25 cellular contexts compared by ENCODE assay signal in genomic region chr4:140704964-140705363, GRCh38. TPM values are rescaled to one million over a fixed set of nuclear protein-coding genes. Genes with fewer than 3 reads are reported as not detected.
DNase-seq lines count a peak whose midpoint lies in the region; ATAC-seq and TF ChIP-seq lines count a peak whose summit lies in the region.
"Had no signal": no experiment of that assay in that cellular context is flagged by ENCODE, and none has a peak within 500 bp of the region (broad histone marks: within the 10 kb centered on the region; RNA-seq: fewer than 3 reads in every experiment).

No MANE protein-coding gene starts in this region.

- H3K9me3 ChIP-seq in smooth muscle cell (replicated peaks; ENCODE audit: low read depth): no peaks in the 10 kb centered on the region

- no peaks in the 10 kb centered on the region for H3K4me1 Mint-ChIP-seq in stimulated activated effector memory CD8-positive, alpha-beta T cell treated with anti-CD3 and anti-CD28 coated beads, Interleukin-12 subunit alpha, Interleukin-12 subunit beta, amount 100 ng/mL, for 72 hours
- H3K4me1 Mint-ChIP-seq: central memory CD8-positive, alpha-beta T cell had no signal

- H3F3A ChIP-seq in smooth muscle cell (ENCODE audit: low read depth): no peaks in the 10 kb centered on the region

- peak overlapping the region; percentile 21 for H3K4me2 ChIP-seq in smooth muscle cell
- H3K4me2 ChIP-seq: GM23338, hepatocyte had no signal

- H3K9me3 Mint-ChIP-seq in stimulated activated effector memory CD8-positive, alpha-beta T cell treated with anti-CD3 and anti-CD28 coated beads, Interleukin-12 subunit alpha, Interleukin-12 subunit beta, amount 100 ng/mL, for 72 hours: no peaks in the 10 kb centered on the region
- H3K9me3 Mint-ChIP-seq: activated naive CD4-positive, alpha-beta T cell treated with anti-CD3 and anti-CD28 coated beads for 36 hours; central memory CD8-positive, alpha-beta T cell; T-cell; type B pancreatic cell had no signal

- H3K4me3 Mint-ChIP-seq in stimulated activated effector memory CD8-positive, alpha-beta T cell treated with anti-CD3 and anti-CD28 coated beads, Interleukin-12 subunit alpha, Interleukin-12 subunit beta, amount 100 ng/mL, for 72 hours: no peak overlapping the region
- H3K4me3 Mint-ChIP-seq: activated naive CD4-positive, alpha-beta T cell treated with anti-CD3 and anti-CD28 coated beads for 36 hours; central memory CD8-positive, alpha-beta T cell; GM23338; T-cell; type B pancreatic cell had no signal

- no peak for DNase-seq in smooth muscle cell (lab: John Stamatoyannopoulos, UW; ENCODE audit: unreplicated experiment)
- DNase-seq in stimulated activated effector memory CD8-positive, alpha-beta T cell treated with anti-CD3 and anti-CD28 coated beads, Interleukin-12 subunit alpha, Interleukin-12 subunit beta, amount 100 ng/mL, for 72 hours (ENCODE audit: low spot score in 2 of 2): no peak
- no peak for DNase-seq in SKM-1 treated with dmso at 0.1 percent for 144 hours (lab: John Stamatoyannopoulos, UW; ENCODE audit: unreplicated experiment)
- DNase-seq in amygdala (lab: John Stamatoyannopoulos, UW): no peak
- DNase-seq: activated naive CD4-positive, alpha-beta T cell treated with anti-CD3 and anti-CD28 coated beads for 36 hours; activated T-cell treated with anti-CD3 and anti-CD28 coated beads, Interleukin-2, amount 50 U/mL, for 48 hours; aorta; DMS79 treated with DMSO at 0.1 percent for 48 hours; erythroblast; foreskin keratinocyte; NCI-H146; NCI-H2171 treated with DMSO at 0.1 percent for 48 hours; NCI-H774; SHP77; stimulated activated CD4-positive, alpha-beta T cell treated with anti-CD3 and anti-CD28 coated beads, Interleukin-4, amount 100 ng/mL, for 4 hours; T-cell had no signal

- H3K4me1 ChIP-seq in smooth muscle cell (ENCODE audit: low read depth): peaks cover 14% of the 10 kb centered on the region

- no peaks in the 10 kb centered on the region for H3K36me3 Mint-ChIP-seq in stimulated activated effector memory CD8-positive, alpha-beta T cell treated with anti-CD3 and anti-CD28 coated beads, Interleukin-12 subunit alpha, Interleukin-12 subunit beta, amount 100 ng/mL, for 72 hours
- H3K36me3 Mint-ChIP-seq: T-cell had no signal

- no peak for TF ChIP-seq CTCF in smooth muscle cell (IDR thresholded peaks at IDR 0.05; ENCODE audit: borderline replicate concordance, insufficient read depth, poor library complexity, severe bottlenecking)

- peaks cover 10% of the 10 kb centered on the region for H3K79me2 ChIP-seq in smooth muscle cell (ENCODE audit: low read depth)

- ATAC-seq in GM18907 (IDR thresholded peaks at IDR 0.05; ENCODE audit: unreplicated experiment) (peak; percentile 73), GM21717 (IDR thresholded peaks at IDR 0.05; ENCODE audit: unreplicated experiment) (peak; percentile 66), HG03378 (IDR thresholded peaks at IDR 0.05; ENCODE audit: unreplicated experiment) (peak; percentile 47)
- no peak for ATAC-seq in stimulated activated effector memory CD8-positive, alpha-beta T cell treated with anti-CD3 and anti-CD28 coated beads, Interleukin-12 subunit alpha, Interleukin-12 subunit beta, amount 100 ng/mL, for 72 hours
- ATAC-seq: foreskin keratinocyte, GM23338, K562, T-cell had no signal

- H4K20me1 ChIP-seq in smooth muscle cell (ENCODE audit: low read depth): peaks cover 65% of the 10 kb centered on the region

- WGBS in smooth muscle cell (ENCODE audit: low lambda C conversion rate): 25% methylated on average over 2 of the region's 2 CpGs

- H3K9ac ChIP-seq in smooth muscle cell (ENCODE audit: low read depth): no peak overlapping the region

- no peak overlapping the region for H3K4me3 ChIP-seq in smooth muscle cell
- H3K4me3 ChIP-seq: GM23338, hepatocyte, K562, lung had no signal

- no peak overlapping the region for H2AFZ ChIP-seq in smooth muscle cell (ENCODE audit: low read depth)
- H2AFZ ChIP-seq: GM23338, hepatocyte had no signal

- H3K27ac ChIP-seq in smooth muscle cell (ENCODE audit: low read depth): no peak overlapping the region
- H3K27ac ChIP-seq: foreskin keratinocyte, hepatocyte had no signal

- no peaks in the 10 kb centered on the region for H3K36me3 ChIP-seq in smooth muscle cell (ENCODE audit: low read depth)

- no peak overlapping the region for H3K27ac Mint-ChIP-seq in stimulated activated effector memory CD8-positive, alpha-beta T cell treated with anti-CD3 and anti-CD28 coated beads, Interleukin-12 subunit alpha, Interleukin-12 subunit beta, amount 100 ng/mL, for 72 hours
- H3K27ac Mint-ChIP-seq: activated naive CD4-positive, alpha-beta T cell treated with anti-CD3 and anti-CD28 coated beads for 36 hours; GM23338; T-cell; type B pancreatic cell had no signal

- no peaks in the 10 kb centered on the region for H3K27me3 ChIP-seq in smooth muscle cell (ENCODE audit: low read depth)
- H3K27me3 ChIP-seq: foreskin keratinocyte, hepatocyte had no signal

RNA-seq across cellular contexts. Expression of gene TBC1D9, which starts 51.2 kb away (rescaled TPM):
- total RNA-seq in smooth muscle cell: 31.0 and 39.5 TPM in 2 replicates
- polyA plus RNA-seq in smooth muscle cell: 9.1 and 13.2 TPM in 2 replicates
- polyA plus RNA-seq: K562 had no signal
